In genomic region chr17:79793924-79794304, GRCh38 we compare ENCODE assay signal across 12 cellular contexts. TPM values are rescaled to one million over a fixed set of nuclear protein-coding genes. Genes with fewer than 3 reads are reported as not detected.
DNase-seq lines count a peak whose midpoint lies in the region; ATAC-seq, FAIRE-seq and TF ChIP-seq lines count a peak whose summit lies in the region.
"Had no signal": no experiment of that assay in that cellular context is flagged by ENCODE, and none has a peak within 500 bp of the region (broad histone marks: within the 10 kb centered on the region; RNA-seq: fewer than 3 reads in every experiment).

No MANE protein-coding gene starts in this region.

- H3K4me1 ChIP-seq in right cardiac atrium (ENCODE audit: control insufficient read depth, insufficient read depth, low read length) = no peaks in the 10 kb centered on the region
- peaks cover 29 to 70% (median 52%) of the 10 kb centered on the region in 9 donors for H3K4me1 ChIP-seq in heart right ventricle
- H3K4me1 ChIP-seq in hepatocyte (ENCODE audit: insufficient read depth) = peaks cover 55% of the 10 kb centered on the region
- H3K4me1 ChIP-seq in PC-3 (ENCODE audit: insufficient read depth, low read length) = peaks cover 26% of the 10 kb centered on the region

- H3K4me3 ChIP-seq in right cardiac atrium (ENCODE audit: low read length) (no peak overlapping the region), heart right ventricle (no peak overlapping the region), hepatocyte (no peak overlapping the region), PC-3 (ENCODE audit: low read length) (no peak overlapping the region)

- H3K36me3 ChIP-seq in heart right ventricle = peaks cover 0 to 11% (median 0%) of the 10 kb centered on the region in 9 donors
- no peaks in the 10 kb centered on the region for H3K36me3 ChIP-seq in hepatocyte (replicated peaks; ENCODE audit: insufficient read depth, low read depth)
- H3K36me3 ChIP-seq in PC-3 (ENCODE audit: low read depth, low read length) = 0 out of 2 replicates have a peak, but pooled peaks cover 6% of the 10 kb centered on the region

- peaks cover 3% of the 10 kb centered on the region for H4K20me1 ChIP-seq in hepatocyte (ENCODE audit: insufficient read depth, poor library complexity, severe bottlenecking)
- H4K20me1 ChIP-seq in PC-3 (ENCODE audit: low read length) = peaks cover 3% of the 10 kb centered on the region; the same call in 1 of the 2 replicates

- CTCF ChIA-PET in PC-3 (lab: Charles Lee) = no interaction called here

- H3K4me2 ChIP-seq in hepatocyte (peak overlapping the region; percentile 83), PC-3 (ENCODE audit: low read length) (no peak overlapping the region)

- no TSS peak for BruUV-seq in PC-3 (replicated peaks; lab: Mats Ljungman, UMichigan)

- intact Hi-C loops in right cardiac atrium (cut with DNase I) = loop anchor here in 2 of 4 donors (5.0 to 10.0 kb wide), 2 partner anchors 121 to 198 kb away; no protein-coding TSS in a partner anchor
- intact Hi-C loops in heart right ventricle (cut with DNase I) = loop anchor here in 5 of 10 donors (5.0 kb wide), 3 partner anchors 123 to 198 kb away; no protein-coding TSS in a partner anchor
- intact Hi-C loops in PC-3 (cut with micrococcal nuclease) = loop anchor here (5.0 kb wide), 1 partner anchor 123 kb away; no protein-coding TSS in a partner anchor

- H3F3A ChIP-seq in PC-3 (ENCODE audit: low read length, unreplicated experiment) = peaks cover 3% of the 10 kb centered on the region

- no peaks in the 10 kb centered on the region for H3K9me3 ChIP-seq in right cardiac atrium (ENCODE audit: control insufficient read depth, low read length)
- H3K9me3 ChIP-seq in heart right ventricle = no peaks in the 10 kb centered on the region
- H3K9me3 ChIP-seq in hepatocyte (ENCODE audit: low read depth) = no peaks in the 10 kb centered on the region
- H3K9me3 ChIP-seq in PC-3 (ENCODE audit: low read length) = no peaks in the 10 kb centered on the region

- POLR2A ChIA-PET in PC-3 (lab: Charles Lee; ENCODE audit: unreplicated experiment) = no interaction called here

- no peaks in the 10 kb centered on the region for H3K27me3 ChIP-seq in right cardiac atrium (ENCODE audit: control insufficient read depth, insufficient read depth)
- peaks cover 36 to 73% (median 65%) of the 10 kb centered on the region in 7 donors for H3K27me3 ChIP-seq in heart right ventricle
- H3K27me3 ChIP-seq in hepatocyte = peaks cover 57% of the 10 kb centered on the region
- H3K27me3 ChIP-seq in PC-3 (ENCODE audit: low read length) = peaks cover 22% of the 10 kb centered on the region

- no peak for ATAC-seq in right cardiac atrium
- ATAC-seq in heart right ventricle = no peak
- ATAC-seq in GM19351 (IDR thresholded peaks at IDR 0.05; ENCODE audit: unreplicated experiment) = no peak
- no peak for ATAC-seq in PC-3
- ATAC-seq: activated CD4-positive, CD25-positive, alpha-beta regulatory T cell treated with anti-CD3 and anti-CD28 coated beads, Interleukin-2, amount 50 U/mL, for 24 hours had no signal

- H3K9me2 ChIP-seq in hepatocyte (replicated peaks; ENCODE audit: insufficient read depth) (no peaks in the 10 kb centered on the region), PC-3 (replicated peaks; ENCODE audit: low read length) (no peaks in the 10 kb centered on the region)

- TF ChIP-seq CTCF in heart right ventricle (IDR thresholded peaks at IDR 0.05) = no peak
- TF ChIP-seq CTCF in hepatocyte (IDR thresholded peaks at IDR 0.05; ENCODE audit: poor library complexity) = no peak
- no peak for TF ChIP-seq CTCF in PC-3 (conservative IDR thresholded peaks at IDR 0.05; ENCODE audit: low read depth, low read length)

- FAIRE-seq in urothelium cell line (lab: Jason Lieb, UNC) = no peak

- H2AFZ ChIP-seq in hepatocyte = no peak overlapping the region
- H2AFZ ChIP-seq in PC-3 (ENCODE audit: low read length) = no peak overlapping the region

- H3K79me2 ChIP-seq in hepatocyte (peaks cover 21% of the 10 kb centered on the region), PC-3 (ENCODE audit: low read length) (peaks cover 22% of the 10 kb centered on the region)

- H3K9ac ChIP-seq in PC-3 (ENCODE audit: low read length) = no peak overlapping the region

- peak in 2 of 3 donors; percentile 32 to 37 for DNase-seq in right cardiac atrium
- DNase-seq in heart right ventricle = no peak
- peak; percentile 83 for DNase-seq in SK-N-DZ (ENCODE audit: low spot score)
- DNase-seq in hepatocyte (ENCODE audit: low spot score) = peak; percentile 65
- DNase-seq in urothelium cell line (ENCODE audit: low spot score) = peak; percentile 90
- no peak for DNase-seq in activated CD8-positive, alpha-beta memory T cell treated with anti-CD3 and anti-CD28 coated beads, Interleukin-2, amount 50 U/mL, for 48 hours
- no peak for DNase-seq in PC-3
- DNase-seq: CD4-positive, CD25-positive, alpha-beta regulatory T cell; foreskin melanocyte; occipital lobe had no signal

- H3K27ac ChIP-seq in right cardiac atrium (ENCODE audit: low read length) (no peak overlapping the region), heart right ventricle (no peak overlapping the region), hepatocyte (peak overlapping the region; percentile 77), PC-3 (ENCODE audit: low read length) (no peak overlapping the region)

- whole genome bisulfite sequencing in right cardiac atrium = 82% methylated on average over 3 of the region's 3 CpGs
- whole genome bisulfite sequencing in heart right ventricle, 2 donors = 79 to 90% methylated on average over 3 of the region's 3 CpGs
- WGBS in hepatocyte (ENCODE audit: low lambda C conversion rate, missing lambda C conversion rate) = 42% methylated on average over 3 of the region's 3 CpGs

RNA-seq across cellular contexts. Expression of gene CBX8, which starts 3.0 kb away (rescaled TPM):
- 1 to 10 TPM; 2.4 to 7.3 (median 5.5) TPM for total RNA-seq in right cardiac atrium
- 3.8 TPM for polyA plus RNA-seq in right cardiac atrium
- total RNA-seq in heart right ventricle = 1 to 10 TPM; 4.3 to 9.3 (median 5.6) TPM
- 1 to 10 TPM; 2.2 to 4.1 TPM for polyA plus RNA-seq in heart right ventricle
- 16.5 and 24.6 TPM in 2 replicates for polyA plus RNA-seq in SK-N-DZ (2014; cell fraction: cytosol; rRNA removed)
- 43.5 and 47.0 TPM in 2 replicates for polyA plus RNA-seq in SK-N-DZ (2014; cell fraction: nucleus; rRNA removed)
- 4.3 and 8.6 TPM in 2 replicates for total RNA-seq in hepatocyte
- polyA plus RNA-seq in hepatocyte = 6.5 and 8.3 TPM in 2 replicates
- 11.3 and 12.8 TPM in 2 replicates for total RNA-seq in PC-3 (2014; rRNA removed)

RNA-seq across cellular contexts. Expression of gene CBX2, which starts 16.0 kb away (rescaled TPM):
- total RNA-seq in right cardiac atrium (1 to 10 TPM; 1.5 to 3.5 (median 2.4) TPM), heart right ventricle (1 to 10 TPM; 1.5 to 3.9 (median 2.7) TPM), hepatocyte (11.8 and 16.3 TPM in 2 replicates), PC-3 (2014; rRNA removed) (39.2 and 43.9 TPM in 2 replicates)
- polyA plus RNA-seq in right cardiac atrium (2.4 TPM), heart right ventricle (1 to 10 TPM; 2.9 to 7.1 TPM), hepatocyte (8.6 and 11.6 TPM in 2 replicates)
- polyA plus RNA-seq in SK-N-DZ (2014; cell fraction: cytosol; rRNA removed) = 108 and 109 TPM in 2 replicates
- polyA plus RNA-seq in SK-N-DZ (2014; cell fraction: nucleus; rRNA removed) = 144 and 174 TPM in 2 replicates

RNA-seq across cellular contexts. Expression of gene CBX4, which starts 45.3 kb away (rescaled TPM):
- 10 to 100 TPM; 26.9 to 32.6 (median 30.3) TPM for total RNA-seq in right cardiac atrium
- polyA plus RNA-seq in right cardiac atrium = 19.8 TPM
- 10 to 100 TPM; 21.6 to 38.2 (median 26.4) TPM for total RNA-seq in heart right ventricle
- 1 to 10 TPM; 9.4 to 9.8 TPM for polyA plus RNA-seq in heart right ventricle
- polyA plus RNA-seq in SK-N-DZ (2014; cell fraction: cytosol; rRNA removed) = 9.9 and 14.1 TPM in 2 replicates
- polyA plus RNA-seq in SK-N-DZ (2014; cell fraction: nucleus; rRNA removed) = 25.6 and 26.8 TPM in 2 replicates
- total RNA-seq in hepatocyte = 49.6 and 56.1 TPM in 2 replicates
- 74.3 and 86.7 TPM in 2 replicates for polyA plus RNA-seq in hepatocyte
- 53.5 and 75.4 TPM in 2 replicates for total RNA-seq in PC-3 (2014; rRNA removed)

Comparison
In these comparisons a context has a peak if more than half of its experiments do, and no peak if none do; other contexts are left out.
1. DNase-seq: peak in right cardiac atrium (2 of 3), SK-N-DZ (single experiment), hepatocyte (single experiment) and urothelium cell line (single experiment); none in heart right ventricle (0 of 2), activated CD8-positive, alpha-beta memory T cell treated with anti-CD3 and anti-CD28 coated beads, Interleukin-2, amount 50 U/mL, for 48 hours (single experiment) and PC-3 (single experiment).